In the genomic region with DNA sequence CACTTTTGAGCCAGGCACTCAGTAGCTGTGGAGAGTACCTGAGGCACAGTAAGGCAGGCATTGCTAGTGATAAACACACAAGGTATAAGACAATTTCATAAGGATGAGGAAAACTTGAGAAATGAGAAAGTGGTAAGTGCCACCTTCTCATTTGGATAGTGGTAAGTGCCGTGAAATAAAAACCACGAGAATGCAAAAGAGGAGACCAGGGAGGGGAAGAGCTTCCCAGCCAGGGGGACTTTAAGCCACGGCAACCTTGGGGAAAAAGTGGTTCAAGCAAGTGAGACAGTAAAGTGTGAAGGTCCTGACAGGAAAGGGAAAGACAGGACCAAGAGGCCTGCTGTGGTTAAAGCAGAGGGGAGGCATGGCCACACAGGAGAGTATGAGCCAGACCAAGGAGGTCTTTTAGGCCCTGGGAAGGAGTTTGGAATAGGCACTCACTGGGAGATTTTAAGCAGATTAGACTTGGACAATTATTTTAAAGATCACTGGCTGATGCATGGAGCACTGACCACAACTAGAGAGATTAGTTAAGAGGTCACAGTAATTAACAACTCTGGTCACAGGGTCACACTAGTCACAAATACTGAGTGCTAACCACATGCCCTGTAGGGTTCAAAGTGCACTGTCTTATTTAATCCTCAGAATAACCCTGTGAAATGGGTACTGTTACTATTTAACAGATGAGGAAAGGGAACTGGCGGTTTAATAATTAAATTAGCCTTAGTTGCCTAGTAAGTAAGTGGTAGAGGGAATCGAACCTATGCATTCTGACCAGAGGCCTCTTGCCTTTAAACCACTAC, we compare ENCODE assay signal across 1 cellular context.
TF ChIP-seq lines count a peak whose summit lies in the region.

No MANE protein-coding gene starts in this region.

TF ChIP-seq in HEK293, 187 proteins besides CTCF, POLR2A, EP300 and RAD21 (continued from another document):
- no peak for TF ChIP-seq ZBTB21 (tag by site-specific recombination; IDR thresholded peaks at IDR 0.05)
